ENCODE assay signal across 20 cellular contexts in genomic region chr1:17286646-17287045, GRCh38. TPM values are rescaled to one million over a fixed set of nuclear protein-coding genes. Genes with fewer than 3 reads are reported as not detected.
DNase-seq lines count a peak whose midpoint lies in the region; ATAC-seq, FAIRE-seq and TF ChIP-seq lines count a peak whose summit lies in the region.
"Had no signal": no experiment of that assay in that cellular context is flagged by ENCODE, and none has a peak within 500 bp of the region (broad histone marks: within the 10 kb centered on the region; RNA-seq: fewer than 3 reads in every experiment).

No MANE protein-coding gene starts in this region.

- CTCF ChIA-PET in A549 (lab: Yijun Ruan, JAX) (interaction anchor here (1.3 to 4.8 kb wide), 5 partner anchors 12 to 161 kb away, joined by 4 to 23 read pairs (median 17); no protein-coding TSS in a partner anchor), RWPE1 (lab: Yijun Ruan, JAX) (interaction anchor here (2.3 kb wide), 1 partner anchor 50 kb away, joined by 9 read pairs; no protein-coding TSS in a partner anchor)

- DNase-seq in A549 (ENCODE audit: low read depth in 1 of 2, low spot score in 1 of 2) (no peak), RWPE1 (ENCODE audit: low spot score) (no peak), upper lobe of right lung (peak; percentile 42), adrenal gland (no peak), HAP-1 (ENCODE audit: low spot score in 2 of 2) (no peak)
- DNase-seq: Calu3; CD8-positive, alpha-beta T cell; DND-41 had no signal

- TF ChIP-seq POLR2A in A549 (IDR thresholded peaks at IDR 0.05; ENCODE audit: low read length) = no peak
- no peak for TF ChIP-seq POLR2A in adrenal gland (IDR thresholded peaks at IDR 0.05)

- H3K4me1 ChIP-seq in A549 = peaks cover 44% of the 10 kb centered on the region
- H3K4me1 ChIP-seq in neutrophil (ENCODE audit: control insufficient read depth in 1 of 2, insufficient read depth in 1 of 2, low read depth in 1 of 2, low read length in 1 of 2) = peaks cover 64 to 68% of the 10 kb centered on the region in 2 experiments
- peaks cover 2% of the 10 kb centered on the region for H3K4me1 ChIP-seq in upper lobe of right lung
- no peaks in the 10 kb centered on the region for H3K4me1 ChIP-seq in adrenal gland (replicated peaks in 1 of 2)
- H3K4me1 ChIP-seq in HAP-1 = no peaks in the 10 kb centered on the region

- H3K4me2 ChIP-seq in A549 = peak overlapping the region; percentile 67
- H3K4me2 ChIP-seq: BLaER1 had no signal

- TF ChIP-seq CTCF in A549 (IDR thresholded peaks at IDR 0.05) (no peak), RWPE1 (conservative IDR thresholded peaks at IDR 0.05; ENCODE audit: low read depth) (no peak), neutrophil (IDR thresholded peaks at IDR 0.05) (no peak), upper lobe of right lung (IDR thresholded peaks at IDR 0.05) (no peak), adrenal gland (IDR thresholded peaks at IDR 0.05) (no peak)

- H3K36me3 ChIP-seq in neutrophil (no peaks in the 10 kb centered on the region), upper lobe of right lung (no peaks in the 10 kb centered on the region), adrenal gland (replicated peaks in 1 of 2) (no peaks in the 10 kb centered on the region), HAP-1 (replicated peaks) (no peaks in the 10 kb centered on the region)
- H3K36me3 ChIP-seq: BLaER1 had no signal

- no peak for FAIRE-seq in A549 (lab: Jason Lieb, UNC)
- FAIRE-seq: GM12891, GM19239 had no signal

- POLR2A ChIA-PET in A549 (lab: Yijun Ruan, JAX) (no interaction called here), RWPE1 (lab: Yijun Ruan, JAX; ENCODE audit: low non-redundant PET) (no interaction called here)

- intact Hi-C loops in upper lobe of right lung (cut with DNase I) = no loop called here
- intact Hi-C loops in adrenal gland (cut with DNase I) = no loop called here

- no peak for TF ChIP-seq RAD21 in A549 (conservative IDR thresholded peaks at IDR 0.05 in 1 of 2, IDR thresholded peaks at IDR 0.05 in 1 of 2)

- H3K27ac ChIP-seq in A549 = peak overlapping the region; percentile 77 to 89
- peak overlapping the region; percentile 100 for H3K27ac ChIP-seq in RWPE1
- H3K27ac ChIP-seq in neutrophil = peak overlapping the region; percentile 81
- no peak overlapping the region for H3K27ac ChIP-seq in upper lobe of right lung
- no peak overlapping the region for H3K27ac ChIP-seq in adrenal gland
- H3K27ac ChIP-seq: 22Rv1, BLaER1, GM23248 had no signal

- no peaks in the 10 kb centered on the region for H3K27me3 ChIP-seq in neutrophil
- peaks cover 9% of the 10 kb centered on the region for H3K27me3 ChIP-seq in upper lobe of right lung
- H3K27me3 ChIP-seq in adrenal gland = peaks cover 8% of the 10 kb centered on the region
- 0 out of 2 replicates have a peak, but pooled peaks cover 3% of the 10 kb centered on the region for H3K27me3 ChIP-seq in HAP-1 (ENCODE audit: low read depth)
- H3K27me3 ChIP-seq: BLaER1 had no signal

- ATAC-seq in A549 (no peak), upper lobe of right lung (no peak), HG03354 (IDR thresholded peaks at IDR 0.05; ENCODE audit: poor library complexity, severe bottlenecking, unreplicated experiment) (no peak)
- ATAC-seq: CD8-positive, alpha-beta T cell had no signal

- H3K4me3 ChIP-seq in A549 (no peak overlapping the region), neutrophil (ENCODE audit: low read depth in 1 of 2, low read length in 1 of 2) (peak overlapping the region in 1 of 2 experiments; percentile 41), upper lobe of right lung (no peak overlapping the region), adrenal gland (no peak overlapping the region), HAP-1 (no peak overlapping the region)
- H3K4me3 ChIP-seq: BLaER1, GM23248, K562 had no signal

- in situ Hi-C loops in HAP-1 (cut with MboI; ENCODE audit: low sequenced_read_pairs) = no loop called here

- TF ChIP-seq EP300 in A549 (IDR thresholded peaks at IDR 0.05) = no peak

- H3K9me3 ChIP-seq in A549 (no peaks in the 10 kb centered on the region), neutrophil (no peaks in the 10 kb centered on the region), upper lobe of right lung (no peaks in the 10 kb centered on the region), adrenal gland (replicated peaks in 1 of 3) (no peaks in the 10 kb centered on the region), HAP-1 (no peaks in the 10 kb centered on the region)
- H3K9me3 ChIP-seq: BLaER1 had no signal

- WGBS in A549 (ENCODE audit: missing lambda C conversion rate) = 66% methylated on average over 4 of the region's 5 CpGs
- 80 to 100% (median 86%) methylated on average over 2 to 5 of the region's 5 CpGs for WGBS in adrenal gland, 4 donors

TF ChIP-seq in A549, 52 proteins besides CTCF, POLR2A, EP300 and RAD21:
- TF ChIP-seq TFCP2L1 (CRISPR knock-in tag; IDR thresholded peaks at IDR 0.05) = no peak
- no peak for TF ChIP-seq RCOR1 (IDR thresholded peaks at IDR 0.05; ENCODE audit: low read depth, low read length)
- TF ChIP-seq FOXS1 (CRISPR knock-in tag; IDR thresholded peaks at IDR 0.05) = no peak
- TF ChIP-seq HDAC2 (IDR thresholded peaks at IDR 0.05) = no peak
- TF ChIP-seq, protein P1, sequence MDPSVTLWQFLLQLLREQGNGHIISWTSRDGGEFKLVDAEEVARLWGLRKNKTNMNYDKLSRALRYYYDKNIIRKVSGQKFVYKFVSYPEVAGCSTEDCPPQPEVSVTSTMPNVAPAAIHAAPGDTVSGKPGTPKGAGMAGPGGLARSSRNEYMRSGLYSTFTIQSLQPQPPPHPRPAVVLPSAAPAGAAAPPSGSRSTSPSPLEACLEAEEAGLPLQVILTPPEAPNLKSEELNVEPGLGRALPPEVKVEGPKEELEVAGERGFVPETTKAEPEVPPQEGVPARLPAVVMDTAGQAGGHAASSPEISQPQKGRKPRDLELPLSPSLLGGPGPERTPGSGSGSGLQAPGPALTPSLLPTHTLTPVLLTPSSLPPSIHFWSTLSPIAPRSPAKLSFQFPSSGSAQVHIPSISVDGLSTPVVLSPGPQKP (IDR thresholded peaks at IDR 0.05; ENCODE audit: low read depth, low read length) = no peak
- no peak for TF ChIP-seq RARB (CRISPR knock-in tag; IDR thresholded peaks at IDR 0.05)
- no peak for TF ChIP-seq ATOH8 (CRISPR knock-in tag; IDR thresholded peaks at IDR 0.05; ENCODE audit: low read depth)
- no peak for TF ChIP-seq RNF2 (IDR thresholded peaks at IDR 0.05; ENCODE audit: borderline replicate concordance, low read depth)
- TF ChIP-seq MAX (IDR thresholded peaks at IDR 0.05) = no peak
- TF ChIP-seq CBX8 (IDR thresholded peaks at IDR 0.05) = no peak
- no peak for TF ChIP-seq HOXB5 (CRISPR knock-in tag; IDR thresholded peaks at IDR 0.05)
- TF ChIP-seq MAFK (IDR thresholded peaks at IDR 0.05; ENCODE audit: partially characterized antibody) = no peak
- TF ChIP-seq HEYL (CRISPR knock-in tag; IDR thresholded peaks at IDR 0.05) = no peak
- no peak for TF ChIP-seq ZSCAN20 (CRISPR knock-in tag; IDR thresholded peaks at IDR 0.05)
- TF ChIP-seq, protein P2, sequence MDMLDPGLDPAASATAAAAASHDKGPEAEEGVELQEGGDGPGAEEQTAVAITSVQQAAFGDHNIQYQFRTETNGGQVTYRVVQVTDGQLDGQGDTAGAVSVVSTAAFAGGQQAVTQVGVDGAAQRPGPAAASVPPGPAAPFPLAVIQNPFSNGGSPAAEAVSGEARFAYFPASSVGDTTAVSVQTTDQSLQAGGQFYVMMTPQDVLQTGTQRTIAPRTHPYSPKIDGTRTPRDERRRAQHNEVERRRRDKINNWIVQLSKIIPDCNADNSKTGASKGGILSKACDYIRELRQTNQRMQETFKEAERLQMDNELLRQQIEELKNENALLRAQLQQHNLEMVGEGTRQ (IDR thresholded peaks at IDR 0.05) = no peak
- TF ChIP-seq KDM5A (IDR thresholded peaks at IDR 0.05) = no peak
TF ChIP-seq in A549: peak in this region for 0.

RNA-seq across cellular contexts. Expression of gene PADI4, which starts 21.4 kb away (rescaled TPM):
- polyA plus RNA-seq in A549 (2011; rRNA removed) (not detected in 2 replicates), A549 (2017; fragmentation: RNase III; extraction: RNeasy Plus Mini Kit Qiagen cat#74134 plus additional on column Dnase treatment) (not detected in 3 replicates), adrenal gland (under 1 TPM; 0.05 to 0.72 (median 0.27) TPM)
- not detected in 2 replicates for polyA plus RNA-seq in A549 (2012; cell fraction: cytosol; rRNA removed)
- polyA plus RNA-seq in A549 (2012; cell fraction: nucleus; rRNA removed) = not detected in 2 replicates
- polyA minus RNA-seq in A549 (2011; rRNA and poly(A)+ RNA removed) = not detected in 2 replicates
- total RNA-seq in upper lobe of right lung (2.3 TPM), adrenal gland (under 1 TPM in 3 of 8 donors, not detected in 5; 0.24 to 0.61 (median 0.57) TPM)
- total RNA-seq: A673, Calu3, G401, GM23248, IMR-90 had no signal
- polyA plus RNA-seq: AG04450, GM23248, IMR-90 had no signal

RNA-seq across cellular contexts. Expression of gene PADI3, which starts 37.7 kb away (rescaled TPM):
- polyA plus RNA-seq in A549 (2011; rRNA removed) (2.4 and 2.8 TPM in 2 replicates), A549 (2017; fragmentation: RNase III; extraction: RNeasy Plus Mini Kit Qiagen cat#74134 plus additional on column Dnase treatment) (0.99 to 1.5 TPM (median 1.4 TPM) in 3 replicates), adrenal gland (not detected)
- polyA plus RNA-seq in A549 (2012; cell fraction: cytosol; rRNA removed) = 1.4 and 1.6 TPM in 2 replicates
- 6.7 and 7.0 TPM in 2 replicates for polyA plus RNA-seq in A549 (2012; cell fraction: nucleus; rRNA removed)
- 3.8 and 4.4 TPM in 2 replicates for polyA minus RNA-seq in A549 (2011; rRNA and poly(A)+ RNA removed)
- total RNA-seq in upper lobe of right lung (not detected), adrenal gland (not detected)
- total RNA-seq: CD8-positive, alpha-beta T cell; GM23248; IMR-90; K562 had no signal
- polyA plus RNA-seq: GM23248, IMR-90, K562 had no signal

Comparison
In these comparisons a context has a peak if more than half of its experiments do, and no peak if none do; other contexts are left out.
1. H3K27ac ChIP-seq: peak in A549 (2 of 2), RWPE1 (single experiment) and neutrophil (single experiment); none in upper lobe of right lung (single experiment) and adrenal gland (0 of 5).